18 cellular contexts compared by ENCODE assay signal in genomic region chr11:11220786-11221185, GRCh38.
"Had no signal": no experiment of that assay in that cellular context is flagged by ENCODE, and none has a peak within 500 bp of the region (broad histone marks: within the 10 kb centered on the region; RNA-seq: fewer than 3 reads in every experiment).

No MANE protein-coding gene starts in this region.

- H3K9me3 Mint-ChIP-seq: mesothelial cell of epicardium; natural killer cell; neural crest cell; stimulated activated naive B cell treated with anti-CD40 and anti-IgM and Interleukin-4, amounts not matched to agents 10 μg/mL and 1 μg/mL and 100 μg/mL, for 72 hours; stimulated activated naive CD8-positive, alpha-beta T cell treated with anti-CD3 and anti-CD28 coated beads, Interleukin-15, amount 100 ng/mL, for 72 hours had no signal

- H3K27ac Mint-ChIP-seq: mesothelial cell of epicardium; natural killer cell; stimulated activated naive B cell treated with anti-CD40 and anti-IgM and Interleukin-4, amounts not matched to agents 10 μg/mL and 1 μg/mL and 100 μg/mL, for 72 hours; stimulated activated naive CD8-positive, alpha-beta T cell treated with anti-CD3 and anti-CD28 coated beads, Interleukin-15, amount 100 ng/mL, for 72 hours had no signal

- DNase-seq: dermis blood vessel endothelial cell; gastrocnemius medialis; heart right ventricle; hypothalamus; natural killer cell; posterior cingulate gyrus; spleen; stimulated activated CD4-positive, alpha-beta T cell treated with anti-CD3 and anti-CD28 coated beads, Interleukin-2, amount 100 ng/mL, for 24 hours; stimulated activated CD4-positive, alpha-beta T cell treated with anti-CD3 and anti-CD28 coated beads, Interleukin-4, amount 100 ng/mL, for 4 hours; stimulated activated naive B cell treated with anti-CD40 and anti-IgM and Interleukin-4, amounts not matched to agents 10 μg/mL and 1 μg/mL and 100 μg/mL, for 72 hours; stimulated activated naive CD8-positive, alpha-beta T cell treated with anti-CD3 and anti-CD28 coated beads, Interleukin-15, amount 100 ng/mL, for 72 hours; substantia nigra; transverse colon had no signal

- H3K4me3 ChIP-seq: gastrocnemius medialis, heart right ventricle, spleen, thoracic aorta, transverse colon had no signal

- H3K4me1 Mint-ChIP-seq: mesothelial cell of epicardium; natural killer cell; stimulated activated naive B cell treated with anti-CD40 and anti-IgM and Interleukin-4, amounts not matched to agents 10 μg/mL and 1 μg/mL and 100 μg/mL, for 72 hours; stimulated activated naive CD8-positive, alpha-beta T cell treated with anti-CD3 and anti-CD28 coated beads, Interleukin-15, amount 100 ng/mL, for 72 hours had no signal

- H3K4me3 Mint-ChIP-seq: mesothelial cell of epicardium; natural killer cell; neural crest cell; stimulated activated naive B cell treated with anti-CD40 and anti-IgM and Interleukin-4, amounts not matched to agents 10 μg/mL and 1 μg/mL and 100 μg/mL, for 72 hours; stimulated activated naive CD8-positive, alpha-beta T cell treated with anti-CD3 and anti-CD28 coated beads, Interleukin-15, amount 100 ng/mL, for 72 hours had no signal

- H3K9me3 ChIP-seq: gastrocnemius medialis, heart right ventricle, spleen, thoracic aorta, transverse colon had no signal

- H3K36me3 Mint-ChIP-seq: mesothelial cell of epicardium; natural killer cell; stimulated activated naive B cell treated with anti-CD40 and anti-IgM and Interleukin-4, amounts not matched to agents 10 μg/mL and 1 μg/mL and 100 μg/mL, for 72 hours had no signal

- H3K27me3 Mint-ChIP-seq: stimulated activated naive CD8-positive, alpha-beta T cell treated with anti-CD3 and anti-CD28 coated beads, Interleukin-15, amount 100 ng/mL, for 72 hours had no signal

- H3K27ac ChIP-seq: gastrocnemius medialis, heart right ventricle, spleen, thoracic aorta, transverse colon had no signal

- H3K36me3 ChIP-seq: gastrocnemius medialis, heart right ventricle, spleen, thoracic aorta, transverse colon had no signal

- ATAC-seq: gastrocnemius medialis; heart right ventricle; left lobe of liver; natural killer cell; sciatic nerve; stimulated activated naive B cell treated with anti-CD40 and anti-IgM and Interleukin-4, amounts not matched to agents 10 μg/mL and 1 μg/mL and 100 μg/mL, for 72 hours; stimulated activated naive CD8-positive, alpha-beta T cell treated with anti-CD3 and anti-CD28 coated beads, Interleukin-15, amount 100 ng/mL, for 72 hours had no signal

- H3K27me3 ChIP-seq: gastrocnemius medialis, heart right ventricle, spleen, transverse colon had no signal
